13 cellular contexts compared by ENCODE assay signal in the genomic region with DNA sequence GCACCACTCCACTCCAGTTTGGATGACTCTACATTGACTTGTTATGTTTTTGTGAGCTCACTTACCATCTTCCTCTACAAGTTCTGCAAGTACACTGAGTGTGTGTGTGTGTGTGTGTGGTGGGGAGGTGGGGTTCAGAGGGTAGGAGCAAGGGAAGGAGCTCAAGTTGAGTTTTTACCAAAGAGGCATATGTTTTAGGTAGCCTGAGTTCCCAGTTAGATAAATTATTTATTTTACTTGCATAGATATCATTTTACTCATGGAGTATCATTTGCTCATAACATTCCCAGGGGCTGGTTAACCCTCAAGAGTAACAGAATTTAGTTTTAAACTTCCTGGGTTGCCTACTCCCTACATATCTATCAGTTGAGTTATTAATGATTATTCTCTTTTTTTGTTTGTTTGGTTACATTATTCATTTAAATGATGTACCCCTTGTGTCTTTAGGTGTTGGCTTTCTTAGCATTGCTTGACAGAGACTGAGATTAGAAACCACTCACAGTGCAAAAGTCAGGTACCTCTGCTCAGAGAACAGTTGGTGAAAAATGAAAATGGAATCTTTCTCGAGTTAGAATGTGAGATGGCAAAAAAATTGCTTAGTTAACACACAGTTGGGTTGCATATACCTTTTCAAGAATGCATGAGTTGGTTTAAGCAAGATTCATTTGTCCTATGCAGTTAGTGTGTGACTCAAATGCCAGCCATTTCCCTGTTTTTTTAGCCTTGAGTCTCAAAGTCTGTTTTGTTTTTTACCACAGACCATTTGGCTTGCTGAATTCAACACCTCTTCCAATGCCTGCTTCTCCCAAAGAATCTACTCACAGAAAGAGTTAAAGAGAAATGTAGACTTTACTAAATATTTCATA. TPM values are rescaled to one million over a fixed set of nuclear protein-coding genes. Genes with fewer than 3 reads are reported as not detected.
DNase-seq lines count a peak whose midpoint lies in the region; ATAC-seq and TF ChIP-seq lines count a peak whose summit lies in the region.
"Had no signal": no experiment of that assay in that cellular context is flagged by ENCODE, and none has a peak within 500 bp of the region (broad histone marks: within the 10 kb centered on the region; RNA-seq: fewer than 3 reads in every experiment).

No MANE protein-coding gene starts in this region.

- H3K4me3 Mint-ChIP-seq in activated CD8-positive, alpha-beta T cell treated with anti-CD3 and anti-CD28 coated beads for 36 hours, result no peak overlapping the region
- H3K4me3 Mint-ChIP-seq: B cell; stimulated activated memory B cell treated with anti-CD40 and anti-IgM and Interleukin-4, amounts not matched to agents 10 μg/mL and 1 μg/mL and 100 μg/mL, for 72 hours had no signal

- in situ Hi-C loops in GM23248 (cut with MboI), result no loop called here

- no peaks in the 10 kb centered on the region for H3K27me3 Mint-ChIP-seq in activated CD8-positive, alpha-beta T cell treated with anti-CD3 and anti-CD28 coated beads for 36 hours
- H3K27me3 Mint-ChIP-seq: B cell; stimulated activated memory B cell treated with anti-CD40 and anti-IgM and Interleukin-4, amounts not matched to agents 10 μg/mL and 1 μg/mL and 100 μg/mL, for 72 hours had no signal

- POLR2A ChIA-PET in activated CD8-positive, alpha-beta T cell treated with anti-CD3 and anti-CD28 coated beads for 36 hours (lab: Charles Lee), result interaction anchor here (0.8 to 2.1 kb wide), 5 partner anchors 12 to 218 kb away, joined by 3 to 7 read pairs (median 4); no protein-coding TSS in a partner anchor

- peak overlapping the region; percentile 37; the same call in 1 of the 2 replicates for H3K9ac ChIP-seq in GM23248
- H3K9ac ChIP-seq in fibroblast of lung (ENCODE audit: insufficient read depth, low read length), result no peak overlapping the region

- H3K27ac ChIP-seq in ACC112 (ENCODE audit: low read depth, low read length), result peak overlapping the region; percentile 84
- peak overlapping the region; percentile 76 for H3K27ac ChIP-seq in GM23248
- H3K27ac ChIP-seq in fibroblast of lung (ENCODE audit: insufficient read depth, low read length), result peak overlapping the region; percentile 54

- CTCF ChIA-PET in activated CD8-positive, alpha-beta T cell treated with anti-CD3 and anti-CD28 coated beads for 36 hours (lab: Charles Lee), result interaction anchor here (0.6 to 2.8 kb wide), 5 partner anchors 8 to 928 kb away, joined by 3 to 13 read pairs (median 4); no protein-coding TSS in a partner anchor

- TF ChIP-seq CTCF in activated CD8-positive, alpha-beta T cell treated with anti-CD3 and anti-CD28 coated beads for 36 hours (IDR thresholded peaks at IDR 0.05), result no peak
- no peak for TF ChIP-seq CTCF in fibroblast of lung (conservative IDR thresholded peaks at IDR 0.05 in 1 of 2, IDR thresholded peaks at IDR 0.05 in 1 of 2; ENCODE audit: low read depth in 1 of 2, low read length in 2 of 2)

- WGBS in GM23248 (ENCODE audit: low coverage in 1 of 2, low lambda C conversion rate in 2 of 2, missing lambda C conversion rate in 2 of 2), 2 experiments, result 0% methylated on average over 1 of the region's 1 CpG

- H3K9me2 ChIP-seq in GM23248 (ENCODE audit: insufficient read depth), result no peaks in the 10 kb centered on the region

- no peaks in the 10 kb centered on the region for H3K4me1 Mint-ChIP-seq in activated CD8-positive, alpha-beta T cell treated with anti-CD3 and anti-CD28 coated beads for 36 hours (ENCODE audit: low read depth)

- H2AFZ ChIP-seq in ACC112 (ENCODE audit: low read length, unreplicated experiment), result peak overlapping the region; percentile 27
- H2AFZ ChIP-seq in GM23248, result peak overlapping the region; percentile 17
- no peak overlapping the region for H2AFZ ChIP-seq in fibroblast of lung (ENCODE audit: low read length)

- H3K4me2 ChIP-seq in GM23248 (ENCODE audit: unreplicated experiment) (peak overlapping the region; percentile 43), fibroblast of lung (ENCODE audit: extremely low read depth, insufficient read depth, low read length) (peak overlapping the region; percentile 30)

- no peaks in the 10 kb centered on the region for H3K27me3 ChIP-seq in ACC112 (ENCODE audit: insufficient read depth, low read length)
- H3K27me3 ChIP-seq in GM23248 (replicated peaks; ENCODE audit: insufficient read depth), result no peaks in the 10 kb centered on the region
- H3K27me3 ChIP-seq in fibroblast of lung (ENCODE audit: control insufficient read depth, insufficient read depth, low read length), result no peaks in the 10 kb centered on the region

- H4K20me1 ChIP-seq in GM23248 (ENCODE audit: insufficient read depth) (no peaks in the 10 kb centered on the region), fibroblast of lung (ENCODE audit: control insufficient read depth, extremely low read depth, insufficient read depth, low read length) (no peaks in the 10 kb centered on the region)

- peaks cover 57% of the 10 kb centered on the region for H3K36me3 Mint-ChIP-seq in activated CD8-positive, alpha-beta T cell treated with anti-CD3 and anti-CD28 coated beads for 36 hours (ENCODE audit: low read depth)
- H3K36me3 Mint-ChIP-seq: stimulated activated memory B cell treated with anti-CD40 and anti-IgM and Interleukin-4, amounts not matched to agents 10 μg/mL and 1 μg/mL and 100 μg/mL, for 72 hours had no signal

- H3K79me2 ChIP-seq in ACC112 (ENCODE audit: control insufficient read depth, insufficient read depth, low read length, unreplicated experiment) (no peaks in the 10 kb centered on the region), GM23248 (ENCODE audit: insufficient read depth) (no peaks in the 10 kb centered on the region), fibroblast of lung (ENCODE audit: control insufficient read depth, insufficient read depth, low read length) (no peaks in the 10 kb centered on the region)

- H3K4me3 ChIP-seq in ACC112 (ENCODE audit: low read depth, low read length) (no peak overlapping the region), GM23248 (peak overlapping the region; percentile 26; the same call in 1 of the 2 replicates), fibroblast of lung (replicated peaks in 1 of 4; ENCODE audit: control extremely low read depth in 1 of 4, insufficient read depth in 1 of 4, low read depth in 3 of 4, low read length in 4 of 4) (no peak overlapping the region)
- H3K4me3 ChIP-seq: HAP-1 had no signal

- H3K27ac Mint-ChIP-seq in activated CD8-positive, alpha-beta T cell treated with anti-CD3 and anti-CD28 coated beads for 36 hours, result peak overlapping the region; percentile 77
- H3K27ac Mint-ChIP-seq: B cell; stimulated activated memory B cell treated with anti-CD40 and anti-IgM and Interleukin-4, amounts not matched to agents 10 μg/mL and 1 μg/mL and 100 μg/mL, for 72 hours had no signal

- H3F3A ChIP-seq in GM23248 (ENCODE audit: insufficient read depth), result peaks cover 24% of the 10 kb centered on the region

- intact Hi-C loops in activated CD8-positive, alpha-beta T cell treated with anti-CD3 and anti-CD28 coated beads for 36 hours (cut with micrococcal nuclease), result no loop called here

- ATAC-seq in activated CD8-positive, alpha-beta T cell treated with anti-CD3 and anti-CD28 coated beads for 36 hours, result no peak
- ATAC-seq in HG03565 (IDR thresholded peaks at IDR 0.05; ENCODE audit: unreplicated experiment) (no peak), GM19324 (IDR thresholded peaks at IDR 0.05; ENCODE audit: low FRiP score, unreplicated experiment) (no peak)
- ATAC-seq: stimulated activated memory B cell treated with anti-CD40 and anti-IgM and Interleukin-4, amounts not matched to agents 10 μg/mL and 1 μg/mL and 100 μg/mL, for 72 hours had no signal

- no peaks in the 10 kb centered on the region for H3K9me3 ChIP-seq in GM23248 (ENCODE audit: low read depth)
- no peaks in the 10 kb centered on the region for H3K9me3 ChIP-seq in fibroblast of lung (ENCODE audit: control insufficient read depth, insufficient read depth, low read depth, low read length)
- H3K9me3 ChIP-seq: HAP-1 had no signal

- H3K4me1 ChIP-seq in ACC112 (ENCODE audit: control insufficient read depth, insufficient read depth, low read length, unreplicated experiment), result peaks cover 38% of the 10 kb centered on the region
- H3K4me1 ChIP-seq in GM23248 (ENCODE audit: insufficient read depth), result peaks cover 42% of the 10 kb centered on the region
- peaks cover 19% of the 10 kb centered on the region for H3K4me1 ChIP-seq in fibroblast of lung (ENCODE audit: control insufficient read depth, extremely low read depth, insufficient read depth, low read length)
- H3K4me1 ChIP-seq: HAP-1 had no signal

- peak; percentile 83 for DNase-seq in GM23248
- DNase-seq in activated CD8-positive, alpha-beta T cell treated with anti-CD3 and anti-CD28 coated beads for 36 hours, result no peak
- peak; percentile 47 to 85 for DNase-seq in fibroblast of lung (ENCODE audit: low read depth in 2 of 2)
- DNase-seq in LoVo (ENCODE audit: low spot score), result no peak
- no peak for DNase-seq in stimulated activated naive CD4-positive, alpha-beta T cell treated with Interleukin-2 at 50 U/mL for 16 hours (lab: John Stamatoyannopoulos, UW)
- DNase-seq: activated CD4-positive, alpha-beta T cell treated with anti-CD3 and anti-CD28 coated beads, Interleukin-2, amount 50 U/mL, for 1 hour; NCI-H1436 treated with DMSO at 0.1 percent for 48 hours had no signal

- H3K9me3 Mint-ChIP-seq in activated CD8-positive, alpha-beta T cell treated with anti-CD3 and anti-CD28 coated beads for 36 hours, result peaks cover 6% of the 10 kb centered on the region
- H3K9me3 Mint-ChIP-seq: stimulated activated memory B cell treated with anti-CD40 and anti-IgM and Interleukin-4, amounts not matched to agents 10 μg/mL and 1 μg/mL and 100 μg/mL, for 72 hours had no signal

- H3K36me3 ChIP-seq in ACC112 (ENCODE audit: insufficient read depth, low read length) (no peaks in the 10 kb centered on the region), GM23248 (ENCODE audit: low read depth) (no peaks in the 10 kb centered on the region), fibroblast of lung (ENCODE audit: control insufficient read depth, insufficient read depth, low read length) (no peaks in the 10 kb centered on the region)
- H3K36me3 ChIP-seq: HAP-1 had no signal

RNA-seq across cellular contexts. Expression of a gene that starts 29.2 kb away (rescaled TPM):
- not detected in 2 replicates for total RNA-seq in GM23248 (2014; rRNA removed; shearing (Covaris generic))
- polyA plus RNA-seq in GM23248 (2016; fragmentation: Nextera tagmentation; extraction: Ambion mirVana) (not detected in 2 replicates), fibroblast of lung (not detected in 2 replicates)
- 10 to 100 TPM; 21.7 to 23.9 TPM for total RNA-seq in activated CD8-positive, alpha-beta T cell treated with anti-CD3 and anti-CD28 coated beads for 36 hours
- not detected in 2 replicates for total RNA-seq in fibroblast of lung
- not detected in 2 replicates for polyA plus RNA-seq in fibroblast of lung (2012)
- not detected in 2 replicates for polyA minus RNA-seq in fibroblast of lung (ENCODE audit: low replicate concordance)

Comparison
In these comparisons a context has a peak if more than half of its experiments do, and no peak if none do; other contexts are left out.
1. DNase-seq: peak in GM23248 (single experiment) and fibroblast of lung (2 of 2); none in activated CD8-positive, alpha-beta T cell treated with anti-CD3 and anti-CD28 coated beads for 36 hours (single experiment), LoVo (single experiment) and stimulated activated naive CD4-positive, alpha-beta T cell treated with Interleukin-2 at 50 U/mL for 16 hours (single experiment).
2. RNA of a gene that starts 29.2 kb away (total RNA-seq): 21.7 to 23.9 TPM in activated CD8-positive, alpha-beta T cell treated with anti-CD3 and anti-CD28 coated beads for 36 hours; not detected in GM23248 and not detected in fibroblast of lung; every median in the first group is over 10 times any median in the second.
3. Peak in every context shown above with its lines, with median percentiles within 50 percentile points of each other: H3K27ac ChIP-seq.